In the genomic region with DNA sequence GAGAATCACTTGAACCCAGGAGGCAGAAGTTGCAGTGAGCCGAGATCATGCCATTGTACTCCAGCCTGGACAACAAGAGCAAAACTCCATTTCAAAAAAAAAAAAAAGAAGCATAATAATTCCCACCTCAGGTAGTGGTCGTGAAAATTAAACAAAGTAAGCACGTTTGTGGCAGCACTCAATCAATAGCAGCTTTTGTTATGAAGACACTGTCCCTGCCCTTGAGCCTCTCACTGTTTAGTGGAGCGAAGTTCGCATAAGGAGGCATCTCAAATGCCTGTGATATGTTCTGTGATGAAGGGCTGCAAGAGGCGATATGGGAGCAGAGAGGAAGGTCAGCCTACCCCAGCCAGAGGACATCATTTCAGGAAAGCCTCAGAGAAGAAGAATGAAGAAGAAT, we compare ENCODE assay signal across 1 cellular context.
A peak's percentile ranks its signal among the peaks of the same experiment; 100 is the strongest.
TF ChIP-seq lines count a peak whose summit lies in the region.

No MANE protein-coding gene starts in this region.

TF ChIP-seq in HepG2, 621 proteins besides CTCF, POLR2A, EP300 and RAD21 (continued from another document and continues in another):
- TF ChIP-seq RERE (CRISPR knock-in tag; IDR thresholded peaks at IDR 0.05; ENCODE audit: low read depth) (no peak), RARA (CRISPR knock-in tag; IDR thresholded peaks at IDR 0.05) (no peak), ZNF292 (CRISPR knock-in tag; IDR thresholded peaks at IDR 0.05; ENCODE audit: borderline replicate concordance, low read depth) (peak; percentile 89), GATAD2A (CRISPR knock-in tag; IDR thresholded peaks at IDR 0.05) (peak; percentile 60), NFE2L1 (CRISPR knock-in tag; IDR thresholded peaks at IDR 0.05; ENCODE audit: borderline replicate concordance) (no peak), HNF4A (CRISPR knock-in tag; IDR thresholded peaks at IDR 0.05) (peak; percentile 71), NR2F2 (IDR thresholded peaks at IDR 0.05; ENCODE audit: borderline replicate concordance, low read depth) (no peak), RFX1 (IDR thresholded peaks at IDR 0.05) (no peak), ZNF12 (CRISPR knock-in tag; IDR thresholded peaks at IDR 0.05) (no peak), RFXAP (CRISPR knock-in tag; IDR thresholded peaks at IDR 0.05; ENCODE audit: borderline replicate concordance) (no peak), MAF1 (CRISPR knock-in tag; IDR thresholded peaks at IDR 0.05; ENCODE audit: borderline replicate concordance) (no peak), ZNF609 (CRISPR knock-in tag; IDR thresholded peaks at IDR 0.05; ENCODE audit: borderline replicate concordance) (0 out of 2 replicates have a peak, but pooled peaks have one; percentile 53), ZBTB46 (CRISPR knock-in tag; IDR thresholded peaks at IDR 0.05; ENCODE audit: borderline replicate concordance) (no peak), KDM5B (CRISPR knock-in tag; IDR thresholded peaks at IDR 0.05; ENCODE audit: borderline replicate concordance) (no peak), NCOA1 (CRISPR knock-in tag; IDR thresholded peaks at IDR 0.05) (no peak), ZNF562 (CRISPR knock-in tag; IDR thresholded peaks at IDR 0.05; ENCODE audit: borderline replicate concordance) (no peak), NR2C2 (CRISPR knock-in tag; IDR thresholded peaks at IDR 0.05; ENCODE audit: borderline replicate concordance) (no peak), RFX3 (CRISPR knock-in tag; IDR thresholded peaks at IDR 0.05) (no peak), ZNF530 (CRISPR knock-in tag; IDR thresholded peaks at IDR 0.05; ENCODE audit: low read depth) (no peak), ZBTB8A (CRISPR knock-in tag; IDR thresholded peaks at IDR 0.05; ENCODE audit: borderline replicate concordance, low read depth) (no peak), PLRG1 (conservative IDR thresholded peaks at IDR 0.05) (no peak), NKX3-1 (CRISPR knock-in tag; IDR thresholded peaks at IDR 0.05) (no peak), ETV5 (CRISPR knock-in tag; IDR thresholded peaks at IDR 0.05; ENCODE audit: borderline replicate concordance) (no peak), ZNF501 (CRISPR knock-in tag; IDR thresholded peaks at IDR 0.05) (no peak), ZNF362 (CRISPR knock-in tag; IDR thresholded peaks at IDR 0.05; ENCODE audit: borderline replicate concordance) (peak; percentile 93), SRSF1 (optimal IDR thresholded peaks at IDR 0.05; ENCODE audit: low read depth, low read length) (no peak), U2AF1 (optimal IDR thresholded peaks at IDR 0.05; ENCODE audit: low read depth, low read length) (no peak), ZBTB1 (CRISPR knock-in tag; IDR thresholded peaks at IDR 0.05; ENCODE audit: borderline replicate concordance) (no peak), ZNF326 (CRISPR knock-in tag; IDR thresholded peaks at IDR 0.05; ENCODE audit: borderline replicate concordance) (no peak), IRF2 (CRISPR knock-in tag; IDR thresholded peaks at IDR 0.05) (peak; percentile 58; the same call in 1 of the 2 replicates), EED (CRISPR knock-in tag; IDR thresholded peaks at IDR 0.05) (no peak), DR1 (CRISPR knock-in tag; IDR thresholded peaks at IDR 0.05) (no peak)
- TF ChIP-seq, protein P1, sequence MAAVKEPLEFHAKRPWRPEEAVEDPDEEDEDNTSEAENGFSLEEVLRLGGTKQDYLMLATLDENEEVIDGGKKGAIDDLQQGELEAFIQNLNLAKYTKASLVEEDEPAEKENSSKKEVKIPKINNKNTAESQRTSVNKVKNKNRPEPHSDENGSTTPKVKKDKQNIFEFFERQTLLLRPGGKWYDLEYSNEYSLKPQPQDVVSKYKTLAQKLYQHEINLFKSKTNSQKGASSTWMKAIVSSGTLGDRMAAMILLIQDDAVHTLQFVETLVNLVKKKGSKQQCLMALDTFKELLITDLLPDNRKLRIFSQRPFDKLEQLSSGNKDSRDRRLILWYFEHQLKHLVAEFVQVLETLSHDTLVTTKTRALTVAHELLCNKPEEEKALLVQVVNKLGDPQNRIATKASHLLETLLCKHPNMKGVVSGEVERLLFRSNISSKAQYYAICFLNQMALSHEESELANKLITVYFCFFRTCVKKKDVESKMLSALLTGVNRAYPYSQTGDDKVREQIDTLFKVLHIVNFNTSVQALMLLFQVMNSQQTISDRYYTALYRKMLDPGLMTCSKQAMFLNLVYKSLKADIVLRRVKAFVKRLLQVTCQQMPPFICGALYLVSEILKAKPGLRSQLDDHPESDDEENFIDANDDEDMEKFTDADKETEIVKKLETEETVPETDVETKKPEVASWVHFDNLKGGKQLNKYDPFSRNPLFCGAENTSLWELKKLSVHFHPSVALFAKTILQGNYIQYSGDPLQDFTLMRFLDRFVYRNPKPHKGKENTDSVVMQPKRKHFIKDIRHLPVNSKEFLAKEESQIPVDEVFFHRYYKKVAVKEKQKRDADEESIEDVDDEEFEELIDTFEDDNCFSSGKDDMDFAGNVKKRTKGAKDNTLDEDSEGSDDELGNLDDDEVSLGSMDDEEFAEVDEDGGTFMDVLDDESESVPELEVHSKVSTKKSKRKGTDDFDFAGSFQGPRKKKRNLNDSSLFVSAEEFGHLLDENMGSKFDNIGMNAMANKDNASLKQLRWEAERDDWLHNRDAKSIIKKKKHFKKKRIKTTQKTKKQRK (IDR thresholded peaks at IDR 0.05; ENCODE audit: low read length), result no peak
- TF ChIP-seq, protein P2, sequence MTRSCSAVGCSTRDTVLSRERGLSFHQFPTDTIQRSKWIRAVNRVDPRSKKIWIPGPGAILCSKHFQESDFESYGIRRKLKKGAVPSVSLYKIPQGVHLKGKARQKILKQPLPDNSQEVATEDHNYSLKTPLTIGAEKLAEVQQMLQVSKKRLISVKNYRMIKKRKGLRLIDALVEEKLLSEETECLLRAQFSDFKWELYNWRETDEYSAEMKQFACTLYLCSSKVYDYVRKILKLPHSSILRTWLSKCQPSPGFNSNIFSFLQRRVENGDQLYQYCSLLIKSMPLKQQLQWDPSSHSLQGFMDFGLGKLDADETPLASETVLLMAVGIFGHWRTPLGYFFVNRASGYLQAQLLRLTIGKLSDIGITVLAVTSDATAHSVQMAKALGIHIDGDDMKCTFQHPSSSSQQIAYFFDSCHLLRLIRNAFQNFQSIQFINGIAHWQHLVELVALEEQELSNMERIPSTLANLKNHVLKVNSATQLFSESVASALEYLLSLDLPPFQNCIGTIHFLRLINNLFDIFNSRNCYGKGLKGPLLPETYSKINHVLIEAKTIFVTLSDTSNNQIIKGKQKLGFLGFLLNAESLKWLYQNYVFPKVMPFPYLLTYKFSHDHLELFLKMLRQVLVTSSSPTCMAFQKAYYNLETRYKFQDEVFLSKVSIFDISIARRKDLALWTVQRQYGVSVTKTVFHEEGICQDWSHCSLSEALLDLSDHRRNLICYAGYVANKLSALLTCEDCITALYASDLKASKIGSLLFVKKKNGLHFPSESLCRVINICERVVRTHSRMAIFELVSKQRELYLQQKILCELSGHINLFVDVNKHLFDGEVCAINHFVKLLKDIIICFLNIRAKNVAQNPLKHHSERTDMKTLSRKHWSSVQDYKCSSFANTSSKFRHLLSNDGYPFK (CRISPR knock-in tag; IDR thresholded peaks at IDR 0.05; ENCODE audit: borderline replicate concordance), result no peak
- TF ChIP-seq, protein P3, sequence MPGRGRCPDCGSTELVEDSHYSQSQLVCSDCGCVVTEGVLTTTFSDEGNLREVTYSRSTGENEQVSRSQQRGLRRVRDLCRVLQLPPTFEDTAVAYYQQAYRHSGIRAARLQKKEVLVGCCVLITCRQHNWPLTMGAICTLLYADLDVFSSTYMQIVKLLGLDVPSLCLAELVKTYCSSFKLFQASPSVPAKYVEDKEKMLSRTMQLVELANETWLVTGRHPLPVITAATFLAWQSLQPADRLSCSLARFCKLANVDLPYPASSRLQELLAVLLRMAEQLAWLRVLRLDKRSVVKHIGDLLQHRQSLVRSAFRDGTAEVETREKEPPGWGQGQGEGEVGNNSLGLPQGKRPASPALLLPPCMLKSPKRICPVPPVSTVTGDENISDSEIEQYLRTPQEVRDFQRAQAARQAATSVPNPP (CRISPR knock-in tag; IDR thresholded peaks at IDR 0.05), result no peak
